Comparison of ENCODE assay signal across 11 cellular contexts in the genomic region with DNA sequence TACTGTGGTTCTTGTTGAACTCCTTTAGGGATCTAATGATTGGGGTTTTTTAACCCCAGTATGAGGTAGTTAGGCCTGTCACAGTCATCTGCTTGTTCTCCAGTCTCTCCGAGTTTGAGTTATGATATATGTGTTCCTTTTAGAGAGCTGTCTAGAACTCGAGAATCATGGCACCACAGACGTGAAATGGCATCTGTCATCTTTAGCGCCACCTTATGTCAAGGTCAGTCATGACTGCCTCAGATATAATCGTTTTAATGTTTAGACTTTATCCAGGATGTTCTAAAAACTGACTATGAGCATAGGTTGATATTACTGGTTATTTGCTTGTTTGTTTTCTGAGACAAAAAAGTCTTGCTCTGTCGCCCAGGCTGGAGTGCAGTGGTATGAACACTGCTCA.
DNase-seq lines count a peak whose midpoint lies in the region; ATAC-seq, FAIRE-seq and TF ChIP-seq lines count a peak whose summit lies in the region.
"Had no signal": no experiment of that assay in that cellular context is flagged by ENCODE, and none has a peak within 500 bp of the region (broad histone marks: within the 10 kb centered on the region; RNA-seq: fewer than 3 reads in every experiment).

No MANE protein-coding gene starts in this region.

- DNase-seq in AG04449 (ENCODE audit: low read depth, low spot score) = no peak
- DNase-seq in PC-9 = no peak
- no peak for DNase-seq in fibroblast of lung (ENCODE audit: low read depth in 2 of 2)
- no peak for DNase-seq in NOMO-1 treated with DMSO at 0.1 percent for 48 hours (lab: John Stamatoyannopoulos, UW; ENCODE audit: unreplicated experiment)
- DNase-seq in small intestine = no peak
- DNase-seq: activated CD4-positive, alpha-beta T cell treated with anti-CD3 and anti-CD28 coated beads, Interleukin-2, amount 50 U/mL, for 48 hours; effector memory CD4-positive, alpha-beta T cell; NCI-H2029 treated with DMSO at 0.1 percent for 48 hours had no signal

- no peak overlapping the region for H3K9ac ChIP-seq in fibroblast of lung (ENCODE audit: insufficient read depth, low read length)

- H3K79me2 ChIP-seq in PC-9 (ENCODE audit: low read depth) = no peaks in the 10 kb centered on the region
- H3K79me2 ChIP-seq in fibroblast of lung (ENCODE audit: control insufficient read depth, insufficient read depth, low read length) = no peaks in the 10 kb centered on the region

- H3K9me2 ChIP-seq in PC-9 (ENCODE audit: insufficient read depth) = no peaks in the 10 kb centered on the region

- no peak overlapping the region for H2AFZ ChIP-seq in PC-9
- H2AFZ ChIP-seq in fibroblast of lung (ENCODE audit: low read length) = no peak overlapping the region

- peaks cover 23% of the 10 kb centered on the region; the same call in 1 of the 2 replicates for H3K36me3 ChIP-seq in PC-9 (ENCODE audit: low read depth)
- peaks cover 19% of the 10 kb centered on the region for H3K36me3 ChIP-seq in fibroblast of lung (ENCODE audit: control insufficient read depth, insufficient read depth, low read length)
- H3K36me3 ChIP-seq in small intestine (ENCODE audit: control insufficient read depth in 2 of 2, insufficient read depth in 2 of 2, low read length in 2 of 2) = peaks cover 16 to 24% of the 10 kb centered on the region in 2 donors

- CTCF ChIA-PET in AG04449 (lab: Yijun Ruan, JAX) = no interaction called here
- CTCF ChIA-PET in PC-9 (lab: Charles Lee) = no interaction called here

- H3K4me1 ChIP-seq in PC-9 (replicated peaks; ENCODE audit: insufficient read depth) (no peaks in the 10 kb centered on the region), fibroblast of lung (ENCODE audit: control insufficient read depth, extremely low read depth, insufficient read depth, low read length) (no peaks in the 10 kb centered on the region), small intestine (ENCODE audit: control insufficient read depth in 2 of 2, insufficient read depth in 1 of 2, low read depth in 1 of 2, low read length in 1 of 2) (no peaks in the 10 kb centered on the region)

- no peak for FAIRE-seq in small intestine (lab: Jason Lieb, UNC)

- no peaks in the 10 kb centered on the region for H3F3A ChIP-seq in PC-9 (ENCODE audit: insufficient read depth, low read depth)

- intact Hi-C loops in PC-9 (cut with micrococcal nuclease; ENCODE audit: unreplicated experiment) = loop anchor here (10.0 kb wide), 1 partner anchor 59 kb away; no protein-coding TSS in a partner anchor

- H3K9me3 ChIP-seq in PC-9 (ENCODE audit: insufficient read depth, low read depth) = no peaks in the 10 kb centered on the region
- no peaks in the 10 kb centered on the region for H3K9me3 ChIP-seq in fibroblast of lung (ENCODE audit: control insufficient read depth, insufficient read depth, low read depth, low read length)
- H3K9me3 ChIP-seq in small intestine (ENCODE audit: control insufficient read depth, low read depth) = no peaks in the 10 kb centered on the region

- BruUV-seq in PC-9 (replicated peaks; lab: Mats Ljungman, UMichigan) = no TSS peak

- WGBS in small intestine, 3 donors = 85 to 87% (median 87%) methylated on average over 6 of the region's 6 CpGs

- no peak overlapping the region for H3K4me3 ChIP-seq in AG04449 (ENCODE audit: low read depth, low read length)
- H3K4me3 ChIP-seq in PC-9 = no peak overlapping the region
- no peak overlapping the region for H3K4me3 ChIP-seq in fibroblast of lung (replicated peaks in 1 of 4; ENCODE audit: control extremely low read depth in 1 of 4, insufficient read depth in 1 of 4, low read depth in 3 of 4, low read length in 4 of 4)
- H3K4me3 ChIP-seq in small intestine (ENCODE audit: low read depth in 1 of 2, low read length in 2 of 2) = no peak overlapping the region

- TF ChIP-seq CTCF in AG04449 (IDR thresholded peaks at IDR 0.05; ENCODE audit: insufficient read depth, low read length, missing control alignments) = peak; percentile 1
- TF ChIP-seq CTCF in GM12872 (IDR thresholded peaks at IDR 0.05; ENCODE audit: insufficient read depth, low read depth, low read length) = peak; percentile 34; the same call in 1 of the 3 replicates
- TF ChIP-seq CTCF in PC-9 (conservative IDR thresholded peaks at IDR 0.05) = peak; percentile 46; the same call in 1 of the 2 replicates
- peak; percentile 3 to 39 for TF ChIP-seq CTCF in fibroblast of lung (conservative IDR thresholded peaks at IDR 0.05 in 1 of 2, IDR thresholded peaks at IDR 0.05 in 1 of 2; ENCODE audit: low read depth in 1 of 2, low read length in 2 of 2)

- no peaks in the 10 kb centered on the region for H3K27me3 ChIP-seq in PC-9 (ENCODE audit: insufficient read depth, low read depth)
- H3K27me3 ChIP-seq in fibroblast of lung (ENCODE audit: control insufficient read depth, insufficient read depth, low read length) = no peaks in the 10 kb centered on the region
- no peaks in the 10 kb centered on the region for H3K27me3 ChIP-seq in small intestine (ENCODE audit: control insufficient read depth in 2 of 2, insufficient read depth in 2 of 2, low read length in 2 of 2)

- H3K4me2 ChIP-seq in PC-9 = no peak overlapping the region
- no peak overlapping the region for H3K4me2 ChIP-seq in fibroblast of lung (ENCODE audit: extremely low read depth, insufficient read depth, low read length)

- ATAC-seq in HG02981 (IDR thresholded peaks at IDR 0.05; ENCODE audit: unreplicated experiment) (no peak), HG02885 (IDR thresholded peaks at IDR 0.05; ENCODE audit: poor library complexity, unreplicated experiment) (no peak)

- H4K20me1 ChIP-seq in PC-9 (ENCODE audit: insufficient read depth) = no peaks in the 10 kb centered on the region
- no peaks in the 10 kb centered on the region for H4K20me1 ChIP-seq in fibroblast of lung (ENCODE audit: control insufficient read depth, extremely low read depth, insufficient read depth, low read length)

- POLR2A ChIA-PET in AG04449 (lab: Yijun Ruan, JAX) (no interaction called here), PC-9 (lab: Charles Lee; ENCODE audit: unreplicated experiment) (no interaction called here)

- no peak overlapping the region for H3K27ac ChIP-seq in PC-9
- no peak overlapping the region for H3K27ac ChIP-seq in fibroblast of lung (ENCODE audit: insufficient read depth, low read length)
- no peak overlapping the region for H3K27ac ChIP-seq in small intestine (ENCODE audit: low read depth in 1 of 2, low read length in 1 of 2)
